7 cellular contexts compared by ENCODE assay signal in genomic region chr13:19815842-19816241, GRCh38. TPM values are rescaled to one million over a fixed set of nuclear protein-coding genes. Genes with fewer than 3 reads are reported as not detected.
A peak's percentile ranks its signal among the peaks of the same experiment; 100 is the strongest.
DNase-seq lines count a peak whose midpoint lies in the region; ATAC-seq, FAIRE-seq and TF ChIP-seq lines count a peak whose summit lies in the region.
"Not testable (repeated sequence)": the region's sequence is repeated elsewhere in the genome, so short reads cannot be mapped to it uniquely, and the experiment has no call there.

No MANE protein-coding gene starts in this region.

- H3K79me2 ChIP-seq in K562 (ENCODE audit: control insufficient read depth, insufficient read depth, low read length); HepG2 (ENCODE audit: insufficient read depth, low read length): not testable (repeated sequence)

- H3K27me3 Mint-ChIP-seq in WTC11 (ENCODE audit: low read depth); chondrocyte (ENCODE audit: low read depth): not testable (repeated sequence)

- not testable (repeated sequence) for ATAC-seq in WTC11, K562, HepG2

- H3K36me3 Mint-ChIP-seq in WTC11 (peaks cover 28% of the 10 kb centered on the region), chondrocyte (ENCODE audit: low read depth) (peaks cover 13% of the 10 kb centered on the region)

- TF ChIP-seq RAD21 in K562 (CRISPR knock-in tag; conservative IDR thresholded peaks at IDR 0.05 in 1 of 2, IDR thresholded peaks at IDR 0.05 in 1 of 2); HepG2 (CRISPR knock-in tag; IDR thresholded peaks at IDR 0.05): not testable (repeated sequence)

- in situ Hi-C loops in K562 (cut with MboI); HepG2 (cut with HindIII; ENCODE audit: extremely low pct_ligation_motif_present, low pct_unique_long_range_greater_than_20kb): not testable (repeated sequence)

- not testable (repeated sequence) for H3K9me1 ChIP-seq in K562 (ENCODE audit: control insufficient read depth, insufficient read depth, low read length)

- not testable (repeated sequence) for TF ChIP-seq EP300 in K562 (IDR thresholded peaks at IDR 0.05; ENCODE audit: low read length); HepG2 (IDR thresholded peaks at IDR 0.05; ENCODE audit: low read depth in 2 of 2, low read length in 2 of 2); HepG2 (CRISPR knock-in tag; IDR thresholded peaks at IDR 0.05; ENCODE audit: borderline replicate concordance)

- TF ChIP-seq CTCF in HEK293 (tag by site-specific recombination; IDR thresholded peaks at IDR 0.05); WTC11 (IDR thresholded peaks at IDR 0.05); K562 (IDR thresholded peaks at IDR 0.05 in 2 of 3, conservative IDR thresholded peaks at IDR 0.05 in 1 of 3; ENCODE audit: insufficient read depth in 2 of 3, low read depth in 1 of 3, low read length in 3 of 3); chondrocyte (IDR thresholded peaks at IDR 0.05); HepG2 (CRISPR knock-in tag; IDR thresholded peaks at IDR 0.05): not testable (repeated sequence)

- H3K27me3 ChIP-seq in K562 (ENCODE audit: control insufficient read depth in 2 of 2, insufficient read depth in 2 of 2, low read length in 2 of 2); HepG2 (ENCODE audit: control insufficient read depth in 1 of 2, insufficient read depth in 2 of 2, low read length in 2 of 2): not testable (repeated sequence)

- 100% methylated on average over 2 of the region's 2 CpGs for WGBS in K562 (ENCODE audit: insufficient coverage, low coverage, missing lambda C conversion rate)
- 100% methylated on average over 2 of the region's 2 CpGs for WGBS in HepG2 (ENCODE audit: low lambda C conversion rate)

- not testable (repeated sequence) for TF ChIP-seq POLR2A in K562 (conservative IDR thresholded peaks at IDR 0.05); HepG2 (IDR thresholded peaks at IDR 0.05; ENCODE audit: insufficient read depth in 1 of 2, low read depth in 2 of 2, low read length in 2 of 2)

- not testable (repeated sequence) for H3K9me3 Mint-ChIP-seq in WTC11; chondrocyte (ENCODE audit: low read depth)

- H3K9me3 ChIP-seq in HEK293 (ENCODE audit: control insufficient read depth, insufficient read depth, low read depth, low read length); K562 (replicated peaks; ENCODE audit: control insufficient read depth, insufficient read depth, low read depth, low read length); HepG2 (ENCODE audit: low read length): not testable (repeated sequence)

- not testable (repeated sequence) for BruUV-seq in K562 (replicated peaks; lab: Mats Ljungman, UMichigan); HepG2 (replicated peaks; lab: Mats Ljungman, UMichigan)

- not testable (repeated sequence) for H3K27ac Mint-ChIP-seq in WTC11; chondrocyte (ENCODE audit: unreplicated experiment)

- not testable (repeated sequence) for H3K4me3 Mint-ChIP-seq in WTC11; chondrocyte (ENCODE audit: unreplicated experiment)

- not testable (repeated sequence) for H3K27ac ChIP-seq in HEK293 (ENCODE audit: extremely low read depth, low read depth, low read length); K562 (ENCODE audit: extremely low read depth, low read depth, low read length); HepG2 (ENCODE audit: extremely low read length, insufficient read depth, low read length)

- H3K9ac ChIP-seq in K562 (ENCODE audit: insufficient read depth in 1 of 2, low read depth in 2 of 2, low read length in 2 of 2); HepG2 (ENCODE audit: insufficient read depth, low read depth, low read length): not testable (repeated sequence)

- H3K4me2 ChIP-seq in K562 (ENCODE audit: insufficient read depth, low read length); HepG2 (ENCODE audit: low read depth, low read length): not testable (repeated sequence)

- not testable (repeated sequence) for H2AFZ ChIP-seq in K562 (ENCODE audit: low read depth, low read length); HepG2 (ENCODE audit: low read length)

- not testable (repeated sequence) for FAIRE-seq in K562 (lab: Jason Lieb, UNC); HepG2 (lab: Jason Lieb, UNC)

- H3K36me3 ChIP-seq in HEK293 (ENCODE audit: control insufficient read depth in 2 of 2, insufficient read depth in 1 of 2, low read length in 2 of 2), result peaks cover 5 to 24% of the 10 kb centered on the region in 2 experiments; a peak in 2 of 3 replicates
- H3K36me3 ChIP-seq in K562 (ENCODE audit: control insufficient read depth, insufficient read depth, low read length); HepG2 (replicated peaks in 1 of 2; ENCODE audit: control insufficient read depth in 1 of 2, insufficient read depth in 2 of 2, low read length in 2 of 2): not testable (repeated sequence)

- POLR2A ChIA-PET in HEK293 (lab: Yijun Ruan, JAX), result interaction anchor here (0.6 kb wide), 1 partner anchor 171 kb away, joined by 5 read pairs; no protein-coding TSS in a partner anchor
- POLR2A ChIA-PET in WTC11 (lab: Charles Lee); K562 (lab: Yijun Ruan, JAX); HepG2 (lab: Yijun Ruan, JAX): not testable (repeated sequence)

- CTCF ChIA-PET in HEK293 (lab: Yijun Ruan, JAX); K562 (lab: Yijun Ruan, JAX; ENCODE audit: low intra/inter-chr PET ratio); HepG2 (lab: Yijun Ruan, JAX; ENCODE audit: low intra/inter-chr PET ratio, low total read pairs): not testable (repeated sequence)
- CTCF ChIA-PET in WTC11 (lab: Charles Lee), result interaction anchor here (0.6 kb wide), 1 partner anchor 17 kb away, joined by 6 read pairs; no protein-coding TSS in a partner anchor

- DNase-seq in WTC11 (ENCODE audit: low spot score); K562 (ENCODE audit: extremely low read depth in 1 of 4, low spot score in 3 of 4); HepG2 (ENCODE audit: low spot score): not testable (repeated sequence)
- DNase-seq in activated effector memory CD4-positive, alpha-beta T cell treated with anti-CD3 and anti-CD28 coated beads, Interleukin-2, amount 50 U/mL, for 16 hours, result peak; percentile 21
- peak; percentile 17 for DNase-seq in chondrocyte (ENCODE audit: low spot score)
- peak; percentile 9 for DNase-seq in ureter (ENCODE audit: low spot score)

- not testable (repeated sequence) for H3K4me3 ChIP-seq in HEK293 (ENCODE audit: low read depth, low read length); K562; HepG2 (replicated peaks in 1 of 3; ENCODE audit: insufficient read depth in 1 of 3, low read depth in 2 of 3, low read length in 3 of 3)

- H3K4me1 ChIP-seq in HEK293 (ENCODE audit: control insufficient read depth, insufficient read depth, low read length); K562 (replicated peaks in 1 of 2; ENCODE audit: control insufficient read depth in 2 of 2, insufficient read depth in 2 of 2, low read length in 2 of 2); HepG2 (ENCODE audit: insufficient read depth, low read length): not testable (repeated sequence)

- intact Hi-C loops in K562 (cut with micrococcal nuclease); HepG2 (cut with micrococcal nuclease; ENCODE audit: unreplicated experiment): not testable (repeated sequence)

- H4K20me1 ChIP-seq in K562 (replicated peaks; ENCODE audit: control insufficient read depth, insufficient read depth, low read length); HepG2 (ENCODE audit: insufficient read depth, low read length): not testable (repeated sequence)

- not testable (repeated sequence) for H3K4me1 Mint-ChIP-seq in WTC11
- H3K4me1 Mint-ChIP-seq in chondrocyte (ENCODE audit: low read depth), result peaks cover 13% of the 10 kb centered on the region

RNA-seq across cellular contexts. Expression of gene PSPC1, which starts 33.1 kb away (rescaled TPM):
- 67.5 to 101 TPM (median 99.2 TPM) in 3 replicates for total RNA-seq in WTC11 (2021)
- 97.2 and 121 TPM in 2 replicates for total RNA-seq in K562 (2011; cell fraction: chromatin; rRNA removed; ENCODE audit: low replicate concordance)
- 69.0 and 72.8 TPM in 2 replicates for total RNA-seq in K562 (2011; cell fraction: nucleolus; rRNA removed)
- total RNA-seq in K562 (2011; cell fraction: nucleoplasm; rRNA removed), result 76.2 and 81.0 TPM in 2 replicates
- total RNA-seq in K562 (2014; rRNA removed), result 50.8 and 60.4 TPM in 2 replicates
- total RNA-seq in K562 (2014; rRNA removed; fragmentation: Illumina TruSeq; extraction: Trizol), result 44.5 and 46.9 TPM in 2 replicates
- total RNA-seq in K562 (2015; rRNA removed; fragmentation: Illumina TruSeq; extraction: Trizol), result 39.9 and 41.2 TPM in 2 replicates
- total RNA-seq in K562 (2021), result 42.9 and 44.8 TPM in 2 replicates
- 34.4 and 42.4 TPM in 2 replicates for polyA plus RNA-seq in K562 (2011; rRNA removed)
- 23.1 and 27.9 TPM in 2 replicates for polyA plus RNA-seq in K562 (2011; cell fraction: cytosol; rRNA removed)
- 29.8 and 32.6 TPM in 2 replicates for polyA plus RNA-seq in K562 (2011; cell fraction: nucleus; rRNA removed)
- polyA plus RNA-seq in K562 (2012), result 30.5 and 37.2 TPM in 2 replicates
- polyA plus RNA-seq in K562 (2014; fragmentation: Illumina TruSeq; extraction: Trizol), result 41.3 and 42.4 TPM in 2 replicates
- 1 to 10 TPM; 8.6 to 9.1 TPM for polyA plus RNA-seq in K562 (2014; fragmentation: Nextera tagmentation; extraction: Ambion mirVana)
- 57.5 and 60.2 TPM in 2 replicates for polyA plus RNA-seq in K562 (2014; rRNA removed)
- 63.3 and 81.7 TPM in 2 replicates for polyA minus RNA-seq in K562 (2011; rRNA and poly(A)+ RNA removed)
- polyA minus RNA-seq in K562 (2011; cell fraction: cytosol; rRNA and poly(A)+ RNA removed), result 22.8 and 24.1 TPM in 2 replicates
- 49.9 and 66.1 TPM in 2 replicates for polyA minus RNA-seq in K562 (2011; cell fraction: nucleus; rRNA and poly(A)+ RNA removed)
- total RNA-seq in chondrocyte, result 32.6 to 45.7 TPM (median 35.1 TPM) in 3 replicates
- total RNA-seq in HepG2 (2016; rRNA removed; fragmentation: Illumina TruSeq; extraction: Trizol), result 94.0 and 99.4 TPM in 2 replicates
- 40.2 TPM in 2 replicates for total RNA-seq in HepG2 (2016; cell fraction: cytosol; rRNA removed; fragmentation: Illumina TruSeq; extraction: Trizol; ENCODE audit: low read depth)
- total RNA-seq in HepG2 (2016; cell fraction: insoluble cytoplasmic fraction; rRNA removed; fragmentation: Illumina TruSeq; extraction: Trizol), result 93.5 and 103 TPM in 2 replicates
- 34.5 and 38.1 TPM in 2 replicates for total RNA-seq in HepG2 (2016; cell fraction: membrane; rRNA removed; fragmentation: Illumina TruSeq; extraction: Trizol)
- 85.7 and 94.1 TPM in 2 replicates for total RNA-seq in HepG2 (2016; cell fraction: nucleus; rRNA removed; fragmentation: Illumina TruSeq; extraction: Trizol)
- polyA plus RNA-seq in HepG2 (2011; rRNA removed), result 29.7 and 33.5 TPM in 2 replicates
- polyA plus RNA-seq in HepG2 (2011; cell fraction: cytosol; rRNA removed), result 19.3 and 21.2 TPM in 2 replicates
- polyA plus RNA-seq in HepG2 (2011; cell fraction: nucleus; rRNA removed), result 41.5 and 42.3 TPM in 2 replicates
- polyA plus RNA-seq in HepG2 (2012), result 28.6 and 35.1 TPM in 2 replicates
- polyA plus RNA-seq in HepG2 (2016; cell fraction: cytosol; fragmentation: Illumina TruSeq; extraction: Trizol; ENCODE audit: low read depth), result 20.0 and 20.9 TPM in 2 replicates
- 88.6 and 92.8 TPM in 2 replicates for polyA plus RNA-seq in HepG2 (2016; cell fraction: insoluble cytoplasmic fraction; fragmentation: Illumina TruSeq; extraction: Trizol; ENCODE audit: low read depth)
- 18.7 and 19.0 TPM in 2 replicates for polyA plus RNA-seq in HepG2 (2016; cell fraction: membrane; fragmentation: Illumina TruSeq; extraction: Trizol; ENCODE audit: low read depth)
- 76.6 and 79.3 TPM in 2 replicates for polyA plus RNA-seq in HepG2 (2016; cell fraction: nucleus; fragmentation: Illumina TruSeq; extraction: Trizol; ENCODE audit: insufficient read depth, low read depth)
- polyA minus RNA-seq in HepG2 (2011; rRNA and poly(A)+ RNA removed; ENCODE audit: low replicate concordance), result 39.5 and 48.8 TPM in 2 replicates
- polyA minus RNA-seq in HepG2 (2011; cell fraction: cytosol; rRNA and poly(A)+ RNA removed), result 13.0 and 14.5 TPM in 2 replicates
- polyA minus RNA-seq in HepG2 (2011; cell fraction: nucleus; rRNA and poly(A)+ RNA removed), result 148 and 158 TPM in 2 replicates
- 89.8 TPM for total RNA-seq in ureter

RNA-seq across cellular contexts. Expression of gene ZMYM5, which starts 47.6 kb away (rescaled TPM):
- total RNA-seq in WTC11 (2021) (10.1 to 10.7 TPM (median 10.3 TPM) in 3 replicates), K562 (2014; rRNA removed) (5.0 and 5.4 TPM in 2 replicates), K562 (2014; rRNA removed; fragmentation: Illumina TruSeq; extraction: Trizol) (11.9 and 15.8 TPM in 2 replicates), K562 (2015; rRNA removed; fragmentation: Illumina TruSeq; extraction: Trizol) (9.6 and 10.3 TPM in 2 replicates), K562 (2021) (6.8 and 7.8 TPM in 2 replicates), chondrocyte (13.3 to 15.8 TPM (median 14.0 TPM) in 3 replicates), HepG2 (2016; rRNA removed; fragmentation: Illumina TruSeq; extraction: Trizol) (9.4 and 9.8 TPM in 2 replicates), ureter (20.8 TPM)
- total RNA-seq in K562 (2011; cell fraction: chromatin; rRNA removed; ENCODE audit: low replicate concordance), result 10.6 and 27.2 TPM in 2 replicates
- total RNA-seq in K562 (2011; cell fraction: nucleolus; rRNA removed), result 6.8 and 7.3 TPM in 2 replicates
- total RNA-seq in K562 (2011; cell fraction: nucleoplasm; rRNA removed), result 13.3 and 14.8 TPM in 2 replicates
- polyA plus RNA-seq in K562 (2011; rRNA removed) (8.5 and 10.3 TPM in 2 replicates), K562 (2014; fragmentation: Illumina TruSeq; extraction: Trizol) (10.0 and 10.3 TPM in 2 replicates), K562 (2014; fragmentation: Nextera tagmentation; extraction: Ambion mirVana) (1 to 10 TPM; 6.5 to 7.7 TPM), K562 (2014; rRNA removed) (6.5 and 7.2 TPM in 2 replicates), HepG2 (2011; rRNA removed) (5.3 and 7.8 TPM in 2 replicates)
- 1.8 and 3.5 TPM in 2 replicates for polyA plus RNA-seq in K562 (2011; cell fraction: cytosol; rRNA removed)
- polyA plus RNA-seq in K562 (2011; cell fraction: nucleus; rRNA removed), result 3.8 and 5.3 TPM in 2 replicates
- 6.3 and 7.4 TPM in 2 replicates for polyA plus RNA-seq in K562 (2012)
- 10.5 and 13.6 TPM in 2 replicates for polyA minus RNA-seq in K562 (2011; rRNA and poly(A)+ RNA removed)
- polyA minus RNA-seq in K562 (2011; cell fraction: cytosol; rRNA and poly(A)+ RNA removed), result 3.1 and 4.0 TPM in 2 replicates
- 3.6 and 6.4 TPM in 2 replicates for polyA minus RNA-seq in K562 (2011; cell fraction: nucleus; rRNA and poly(A)+ RNA removed)
- 6.0 and 8.4 TPM in 2 replicates for total RNA-seq in HepG2 (2016; cell fraction: cytosol; rRNA removed; fragmentation: Illumina TruSeq; extraction: Trizol; ENCODE audit: low read depth)
- 8.3 and 10.2 TPM in 2 replicates for total RNA-seq in HepG2 (2016; cell fraction: insoluble cytoplasmic fraction; rRNA removed; fragmentation: Illumina TruSeq; extraction: Trizol)
- 6.7 and 9.6 TPM in 2 replicates for total RNA-seq in HepG2 (2016; cell fraction: membrane; rRNA removed; fragmentation: Illumina TruSeq; extraction: Trizol)
- total RNA-seq in HepG2 (2016; cell fraction: nucleus; rRNA removed; fragmentation: Illumina TruSeq; extraction: Trizol), result 9.7 and 10.0 TPM in 2 replicates
- 2.3 and 3.8 TPM in 2 replicates for polyA plus RNA-seq in HepG2 (2011; cell fraction: cytosol; rRNA removed)
- 3.1 and 3.7 TPM in 2 replicates for polyA plus RNA-seq in HepG2 (2011; cell fraction: nucleus; rRNA removed)
- polyA plus RNA-seq in HepG2 (2012), result 5.5 and 7.2 TPM in 2 replicates
- polyA plus RNA-seq in HepG2 (2016; cell fraction: cytosol; fragmentation: Illumina TruSeq; extraction: Trizol; ENCODE audit: low read depth), result 3.0 and 3.4 TPM in 2 replicates
- 11.5 and 12.3 TPM in 2 replicates for polyA plus RNA-seq in HepG2 (2016; cell fraction: insoluble cytoplasmic fraction; fragmentation: Illumina TruSeq; extraction: Trizol; ENCODE audit: low read depth)
- 4.1 and 4.3 TPM in 2 replicates for polyA plus RNA-seq in HepG2 (2016; cell fraction: membrane; fragmentation: Illumina TruSeq; extraction: Trizol; ENCODE audit: low read depth)
- 12.3 TPM in 2 replicates for polyA plus RNA-seq in HepG2 (2016; cell fraction: nucleus; fragmentation: Illumina TruSeq; extraction: Trizol; ENCODE audit: insufficient read depth, low read depth)
- 1.5 and 1.6 TPM in 2 replicates for polyA minus RNA-seq in HepG2 (2011; rRNA and poly(A)+ RNA removed; ENCODE audit: low replicate concordance)
- polyA minus RNA-seq in HepG2 (2011; cell fraction: cytosol; rRNA and poly(A)+ RNA removed), result 3.1 and 3.5 TPM in 2 replicates
- 13.1 and 17.5 TPM in 2 replicates for polyA minus RNA-seq in HepG2 (2011; cell fraction: nucleus; rRNA and poly(A)+ RNA removed)
